ENCODE assay signal across 17 cellular contexts in the genomic region with DNA sequence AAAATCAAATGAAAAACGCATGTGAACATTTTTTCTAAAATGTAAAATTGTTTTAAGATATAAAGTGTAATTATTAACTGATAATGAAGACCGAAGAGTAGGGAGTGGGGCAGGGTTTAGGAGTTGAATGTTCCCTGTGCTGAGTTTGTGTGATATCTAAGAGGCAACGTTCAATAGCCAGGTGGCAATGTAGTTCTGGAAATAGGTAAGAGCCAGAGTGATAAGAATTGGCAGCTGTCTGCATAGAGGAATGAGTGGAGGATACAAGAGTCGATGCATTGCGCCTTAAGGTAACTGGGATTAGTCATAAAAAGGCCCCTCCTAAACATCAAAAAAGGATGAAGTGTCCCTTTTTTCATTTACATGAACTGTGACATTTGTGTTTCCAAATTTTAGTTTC.
DNase-seq lines count a peak whose midpoint lies in the region; ATAC-seq and TF ChIP-seq lines count a peak whose summit lies in the region.
"Had no signal": no experiment of that assay in that cellular context is flagged by ENCODE, and none has a peak within 500 bp of the region (broad histone marks: within the 10 kb centered on the region; RNA-seq: fewer than 3 reads in every experiment).

No MANE protein-coding gene starts in this region.

- no peaks in the 10 kb centered on the region for H3K27me3 ChIP-seq in esophagus muscularis mucosa
- H3K27me3 ChIP-seq: BLaER1 had no signal

- H3K4me3 ChIP-seq in esophagus muscularis mucosa = no peak overlapping the region
- H3K4me3 ChIP-seq in mucosa of descending colon = no peak overlapping the region
- H3K4me3 ChIP-seq: A549, BLaER1, GM23248 had no signal

- DNase-seq in DMS53 (lab: John Stamatoyannopoulos, UW) = peak; percentile 8
- no peak for DNase-seq in DMS53 treated with DMSO at 0.1 percent for 48 hours (lab: John Stamatoyannopoulos, UW; ENCODE audit: unreplicated experiment)
- DNase-seq in HT-29 (ENCODE audit: low spot score) = peak; percentile 19
- peak; percentile 31 for DNase-seq in esophagus muscularis mucosa (ENCODE audit: extremely low spot score)
- peak in 1 of 3 donors; percentile 30 for DNase-seq in mucosa of descending colon
- no peak for DNase-seq in activated CD4-positive, alpha-beta T cell treated with anti-CD3 and anti-CD28 coated beads for 48 hours
- no peak for DNase-seq in WTC11 (ENCODE audit: low spot score)
- DNase-seq: AML-193; Calu3; CD8-positive, alpha-beta T cell; GDM1; GM23248; HCEC 1CT had no signal

- intact Hi-C loops in esophagus muscularis mucosa (cut with DNase I) = no loop called here
- intact Hi-C loops in mucosa of descending colon (cut with DNase I, micrococcal nuclease) = no loop called here

- CTCF ChIA-PET in WTC11 (lab: Charles Lee) = no interaction called here

- 90% methylated on average over 5 of the region's 5 CpGs for WGBS in esophagus muscularis mucosa

- H3K4me1 ChIP-seq in esophagus muscularis mucosa (no peaks in the 10 kb centered on the region), mucosa of descending colon (ENCODE audit: low read depth) (peaks cover 14% of the 10 kb centered on the region)
- H3K4me1 ChIP-seq: BLaER1 had no signal

- POLR2A ChIA-PET in WTC11 (lab: Charles Lee) = no interaction called here

- TF ChIP-seq EP300 in esophagus muscularis mucosa (IDR thresholded peaks at IDR 0.05) = no peak

- TF ChIP-seq CTCF in esophagus muscularis mucosa (IDR thresholded peaks at IDR 0.05) (no peak), mucosa of descending colon (IDR thresholded peaks at IDR 0.05) (no peak), WTC11 (IDR thresholded peaks at IDR 0.05) (no peak)

- ATAC-seq in mucosa of descending colon (peak; percentile 77), WTC11 (no peak)
- ATAC-seq: A549; CD8-positive, alpha-beta T cell had no signal

- TF ChIP-seq POLR2A in esophagus muscularis mucosa (IDR thresholded peaks at IDR 0.05; ENCODE audit: low read depth) = no peak

- H3K27ac ChIP-seq in esophagus muscularis mucosa (replicated peaks in 1 of 4) = no peak overlapping the region
- H3K27ac ChIP-seq: 22Rv1, A549, BLaER1, GM23248 had no signal

- peaks cover 13% of the 10 kb centered on the region for H3K9me3 Mint-ChIP-seq in WTC11

- no peak overlapping the region for H3K4me3 Mint-ChIP-seq in WTC11
- H3K4me3 Mint-ChIP-seq: CD14-positive monocyte; CD8-positive, alpha-beta T cell had no signal

- H3K27ac Mint-ChIP-seq in WTC11 = no peak overlapping the region
- H3K27ac Mint-ChIP-seq: CD14-positive monocyte; CD8-positive, alpha-beta T cell had no signal

- no peaks in the 10 kb centered on the region for H3K36me3 Mint-ChIP-seq in WTC11
- H3K36me3 Mint-ChIP-seq: CD8-positive, alpha-beta T cell had no signal

- H3K4me1 Mint-ChIP-seq in WTC11 = no peaks in the 10 kb centered on the region

- peaks cover 0 to 12% (median 4%) of the 10 kb centered on the region in 4 donors for H3K9me3 ChIP-seq in esophagus muscularis mucosa
- no peaks in the 10 kb centered on the region for H3K9me3 ChIP-seq in mucosa of descending colon

- H3K27me3 Mint-ChIP-seq in WTC11 (ENCODE audit: low read depth) = no peaks in the 10 kb centered on the region

- H3K36me3 ChIP-seq in esophagus muscularis mucosa (no peaks in the 10 kb centered on the region), mucosa of descending colon (ENCODE audit: low read depth) (no peaks in the 10 kb centered on the region)
- H3K36me3 ChIP-seq: BLaER1 had no signal

TF ChIP-seq in WTC11, 78 proteins besides CTCF, POLR2A, EP300 and RAD21:
- TF ChIP-seq KAT7 (CRISPR knock-in tag; IDR thresholded peaks at IDR 0.05; ENCODE audit: borderline replicate concordance) (no peak), TEAD4 (CRISPR knock-in tag; IDR thresholded peaks at IDR 0.05) (no peak)
TF ChIP-seq in WTC11: peak in this region for 0.

Comparison
In these comparisons a context has a peak if more than half of its experiments do, and no peak if none do; other contexts are left out.
1. DNase-seq: peak in DMS53 (single experiment), HT-29 (single experiment) and esophagus muscularis mucosa (single experiment); none in DMS53 treated with DMSO at 0.1 percent for 48 hours (single experiment), activated CD4-positive, alpha-beta T cell treated with anti-CD3 and anti-CD28 coated beads for 48 hours (single experiment) and WTC11 (single experiment).